Comparison of ENCODE assay signal across 1 cellular context in the genomic region with DNA sequence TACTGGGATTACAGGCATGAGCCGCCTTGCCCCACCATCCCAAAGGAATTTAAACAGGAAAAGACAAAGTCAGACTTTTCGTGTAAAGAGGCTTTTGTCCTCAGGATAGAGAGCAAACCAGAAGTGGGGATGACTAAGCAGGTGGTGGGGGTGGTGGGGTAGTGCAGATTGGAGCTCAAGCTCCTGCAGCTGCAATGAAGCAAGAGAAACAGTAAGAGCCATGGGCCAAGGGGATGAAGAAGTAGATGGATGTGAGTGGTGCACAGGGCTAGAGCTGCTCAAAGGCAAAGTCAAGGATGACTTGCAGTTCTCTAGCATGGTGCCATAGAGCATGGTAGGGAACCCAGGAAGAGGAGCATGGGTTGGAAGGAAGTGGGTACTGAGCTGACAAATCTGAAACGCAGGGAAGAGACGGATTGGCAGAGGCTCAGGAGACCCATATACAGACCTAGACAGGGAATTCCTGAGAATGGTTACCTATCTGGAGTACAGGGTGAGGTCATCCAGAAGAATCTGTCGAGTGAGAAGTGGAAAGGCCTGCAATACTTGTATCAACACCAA.
TF ChIP-seq lines count a peak whose summit lies in the region.

No MANE protein-coding gene starts in this region.

TF ChIP-seq in K562, 482 proteins besides CTCF, POLR2A, EP300 and RAD21 (continues in another document):
- TF ChIP-seq CBFA2T3 (IDR thresholded peaks at IDR 0.05), result peak; percentile 28; the same call in 1 of the 2 replicates
- TF ChIP-seq MAFK (IDR thresholded peaks at IDR 0.05; ENCODE audit: low read length), result peak; percentile 48; the same call in 1 of the 2 replicates
- TF ChIP-seq DMBX1 (CRISPR knock-in tag; IDR thresholded peaks at IDR 0.05; ENCODE audit: borderline replicate concordance), result no peak
- TF ChIP-seq TEAD2 (tag; IDR thresholded peaks at IDR 0.05), result no peak
- no peak for TF ChIP-seq NUFIP1 (IDR thresholded peaks at IDR 0.05; ENCODE audit: partially characterized antibody)
- TF ChIP-seq ZNF146 (CRISPR knock-in tag; IDR thresholded peaks at IDR 0.05; ENCODE audit: unreplicated experiment), result no peak
- TF ChIP-seq PTBP1 (IDR thresholded peaks at IDR 0.05; ENCODE audit: low read depth, low read length), result no peak
- TF ChIP-seq KDM1A (IDR thresholded peaks at IDR 0.05), result no peak
- TF ChIP-seq, protein P1, sequence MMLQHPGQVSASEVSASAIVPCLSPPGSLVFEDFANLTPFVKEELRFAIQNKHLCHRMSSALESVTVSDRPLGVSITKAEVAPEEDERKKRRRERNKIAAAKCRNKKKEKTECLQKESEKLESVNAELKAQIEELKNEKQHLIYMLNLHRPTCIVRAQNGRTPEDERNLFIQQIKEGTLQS (IDR thresholded peaks at IDR 0.05), result peak; percentile 47
- TF ChIP-seq, protein P1 (CRISPR knock-in tag; conservative IDR thresholded peaks at IDR 0.05), result no peak
- peak; percentile 43; the same call in 1 of the 2 replicates for TF ChIP-seq ARID1B (IDR thresholded peaks at IDR 0.05)
- no peak for TF ChIP-seq PURB (CRISPR knock-in tag; IDR thresholded peaks at IDR 0.05; ENCODE audit: low read depth)
- no peak for TF ChIP-seq NR2C2 (CRISPR knock-in tag; IDR thresholded peaks at IDR 0.05)
- no peak for TF ChIP-seq NR2C2 (tag; IDR thresholded peaks at IDR 0.05)
- TF ChIP-seq ILK (tag; IDR thresholded peaks at IDR 0.05; ENCODE audit: borderline replicate concordance, low read depth), result no peak
- no peak for TF ChIP-seq TCF7L2 (IDR thresholded peaks at IDR 0.05; ENCODE audit: low read depth, low read length)
- TF ChIP-seq ZNF354B (CRISPR knock-in tag; IDR thresholded peaks at IDR 0.05), result no peak
- no peak for TF ChIP-seq GABPA (tag; conservative IDR thresholded peaks at IDR 0.05; ENCODE audit: low read depth)
- no peak for TF ChIP-seq NR2F6 (CRISPR knock-in tag; IDR thresholded peaks at IDR 0.05)
- no peak for TF ChIP-seq TAL1 (IDR thresholded peaks at IDR 0.05)
- TF ChIP-seq NFATC3 (IDR thresholded peaks at IDR 0.05), result no peak
- TF ChIP-seq, protein P2, sequence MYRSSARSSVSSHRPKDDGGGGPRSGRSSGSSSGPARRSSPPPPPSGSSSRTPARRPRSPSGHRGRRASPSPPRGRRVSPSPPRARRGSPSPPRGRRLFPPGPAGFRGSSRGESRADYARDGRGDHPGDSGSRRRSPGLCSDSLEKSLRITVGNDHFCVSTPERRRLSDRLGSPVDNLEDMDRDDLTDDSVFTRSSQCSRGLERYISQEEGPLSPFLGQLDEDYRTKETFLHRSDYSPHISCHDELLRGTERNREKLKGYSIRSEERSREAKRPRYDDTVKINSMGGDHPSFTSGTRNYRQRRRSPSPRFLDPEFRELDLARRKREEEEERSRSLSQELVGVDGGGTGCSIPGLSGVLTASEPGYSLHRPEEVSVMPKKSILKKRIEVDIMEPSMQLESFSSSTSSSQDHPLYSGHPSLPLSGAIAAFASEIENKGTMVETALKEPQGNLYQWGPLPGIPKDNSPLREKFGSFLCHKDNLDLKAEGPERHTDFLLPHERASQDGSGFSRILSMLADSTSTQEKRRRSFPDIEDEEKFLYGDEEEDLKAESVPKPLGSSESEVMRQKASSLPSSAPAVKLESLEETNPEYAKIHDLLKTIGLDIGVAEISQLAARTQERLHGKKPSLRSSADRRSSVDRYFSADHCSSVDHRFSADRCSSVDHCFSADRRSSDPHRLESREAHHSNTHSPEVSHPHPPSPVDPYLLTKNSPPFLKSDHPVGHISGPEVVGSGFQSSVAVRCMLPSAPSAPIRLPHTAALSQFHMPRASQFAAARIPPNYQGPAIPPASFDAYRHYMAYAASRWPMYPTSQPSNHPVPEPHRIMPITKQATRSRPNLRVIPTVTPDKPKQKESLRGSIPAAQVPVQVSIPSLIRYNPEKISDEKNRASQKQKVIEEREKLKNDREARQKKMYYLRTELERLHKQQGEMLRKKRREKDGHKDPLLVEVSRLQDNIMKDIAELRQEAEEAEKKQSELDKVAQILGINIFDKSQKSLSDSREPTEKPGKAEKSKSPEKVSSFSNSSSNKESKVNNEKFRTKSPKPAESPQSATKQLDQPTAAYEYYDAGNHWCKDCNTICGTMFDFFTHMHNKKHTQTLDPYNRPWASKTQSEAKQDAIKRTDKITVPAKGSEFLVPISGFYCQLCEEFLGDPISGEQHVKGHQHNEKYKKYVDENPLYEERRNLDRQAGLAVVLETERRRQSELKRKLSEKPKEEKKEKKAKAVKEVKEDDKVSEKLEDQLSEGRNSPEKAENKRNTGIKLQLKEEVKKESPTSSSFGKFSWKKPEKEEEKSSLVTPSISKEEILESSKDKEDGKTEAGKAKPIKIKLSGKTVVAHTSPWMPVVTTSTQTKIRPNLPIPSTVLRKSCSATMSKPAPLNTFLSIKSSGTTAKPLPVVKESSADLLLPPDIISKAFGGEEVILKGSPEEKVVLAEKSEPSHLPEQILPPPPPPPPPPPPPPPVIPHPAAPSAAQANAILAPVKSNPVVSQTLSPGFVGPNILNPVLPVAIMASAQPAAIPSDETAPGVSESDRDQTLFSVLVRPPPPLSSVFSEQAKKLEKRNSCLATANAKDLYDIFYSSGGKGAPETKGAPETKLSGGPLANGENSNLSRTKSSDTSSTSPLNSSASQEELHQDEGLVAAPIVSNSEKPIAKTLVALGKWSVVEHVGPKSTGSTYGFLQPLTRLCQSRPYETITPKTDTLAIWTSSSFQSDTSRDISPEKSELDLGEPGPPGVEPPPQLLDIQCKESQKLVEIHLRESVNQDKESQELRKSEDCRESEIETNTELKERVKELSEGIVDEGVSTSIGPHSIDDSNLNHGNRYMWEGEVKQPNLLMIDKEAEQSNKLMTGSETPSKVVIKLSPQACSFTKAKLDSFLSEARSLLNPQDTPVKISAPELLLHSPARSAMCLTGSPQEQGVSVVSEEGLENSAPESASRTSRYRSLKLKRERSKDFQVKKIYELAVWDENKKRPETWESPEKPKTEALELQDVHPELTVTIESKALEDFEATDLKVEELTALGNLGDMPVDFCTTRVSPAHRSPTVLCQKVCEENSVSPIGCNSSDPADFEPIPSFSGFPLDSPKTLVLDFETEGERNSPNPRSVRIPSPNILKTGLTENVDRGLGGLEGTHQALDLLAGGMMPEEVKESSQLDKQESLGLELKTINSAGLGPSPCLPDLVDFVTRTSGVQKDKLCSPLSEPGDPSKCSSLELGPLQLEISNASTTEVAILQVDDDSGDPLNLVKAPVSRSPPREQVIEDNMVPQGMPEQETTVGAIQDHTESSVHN (IDR thresholded peaks at IDR 0.05; ENCODE audit: borderline replicate concordance in 1 of 2, low read depth in 1 of 2), result no peak
- TF ChIP-seq, protein P3, sequence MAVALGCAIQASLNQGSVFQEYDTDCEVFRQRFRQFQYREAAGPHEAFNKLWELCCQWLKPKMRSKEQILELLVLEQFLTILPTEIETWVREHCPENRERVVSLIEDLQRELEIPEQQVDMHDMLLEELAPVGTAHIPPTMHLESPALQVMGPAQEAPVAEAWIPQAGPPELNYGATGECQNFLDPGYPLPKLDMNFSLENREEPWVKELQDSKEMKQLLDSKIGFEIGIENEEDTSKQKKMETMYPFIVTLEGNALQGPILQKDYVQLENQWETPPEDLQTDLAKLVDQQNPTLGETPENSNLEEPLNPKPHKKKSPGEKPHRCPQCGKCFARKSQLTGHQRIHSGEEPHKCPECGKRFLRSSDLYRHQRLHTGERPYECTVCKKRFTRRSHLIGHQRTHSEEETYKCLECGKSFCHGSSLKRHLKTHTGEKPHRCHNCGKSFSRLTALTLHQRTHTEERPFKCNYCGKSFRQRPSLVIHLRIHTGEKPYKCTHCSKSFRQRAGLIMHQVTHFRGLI (CRISPR knock-in tag; IDR thresholded peaks at IDR 0.05), result no peak
- peak; percentile 42; the same call in 1 of the 2 replicates for TF ChIP-seq DPF2 (IDR thresholded peaks at IDR 0.05)
- no peak for TF ChIP-seq SP1 (CRISPR knock-in tag; IDR thresholded peaks at IDR 0.05)
- TF ChIP-seq, protein P4, sequence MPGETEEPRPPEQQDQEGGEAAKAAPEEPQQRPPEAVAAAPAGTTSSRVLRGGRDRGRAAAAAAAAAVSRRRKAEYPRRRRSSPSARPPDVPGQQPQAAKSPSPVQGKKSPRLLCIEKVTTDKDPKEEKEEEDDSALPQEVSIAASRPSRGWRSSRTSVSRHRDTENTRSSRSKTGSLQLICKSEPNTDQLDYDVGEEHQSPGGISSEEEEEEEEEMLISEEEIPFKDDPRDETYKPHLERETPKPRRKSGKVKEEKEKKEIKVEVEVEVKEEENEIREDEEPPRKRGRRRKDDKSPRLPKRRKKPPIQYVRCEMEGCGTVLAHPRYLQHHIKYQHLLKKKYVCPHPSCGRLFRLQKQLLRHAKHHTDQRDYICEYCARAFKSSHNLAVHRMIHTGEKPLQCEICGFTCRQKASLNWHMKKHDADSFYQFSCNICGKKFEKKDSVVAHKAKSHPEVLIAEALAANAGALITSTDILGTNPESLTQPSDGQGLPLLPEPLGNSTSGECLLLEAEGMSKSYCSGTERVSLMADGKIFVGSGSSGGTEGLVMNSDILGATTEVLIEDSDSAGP (CRISPR knock-in tag; IDR thresholded peaks at IDR 0.05), result no peak
- TF ChIP-seq ZNF197 (CRISPR knock-in tag; IDR thresholded peaks at IDR 0.05; ENCODE audit: low read depth), result no peak
- TF ChIP-seq, protein P5, sequence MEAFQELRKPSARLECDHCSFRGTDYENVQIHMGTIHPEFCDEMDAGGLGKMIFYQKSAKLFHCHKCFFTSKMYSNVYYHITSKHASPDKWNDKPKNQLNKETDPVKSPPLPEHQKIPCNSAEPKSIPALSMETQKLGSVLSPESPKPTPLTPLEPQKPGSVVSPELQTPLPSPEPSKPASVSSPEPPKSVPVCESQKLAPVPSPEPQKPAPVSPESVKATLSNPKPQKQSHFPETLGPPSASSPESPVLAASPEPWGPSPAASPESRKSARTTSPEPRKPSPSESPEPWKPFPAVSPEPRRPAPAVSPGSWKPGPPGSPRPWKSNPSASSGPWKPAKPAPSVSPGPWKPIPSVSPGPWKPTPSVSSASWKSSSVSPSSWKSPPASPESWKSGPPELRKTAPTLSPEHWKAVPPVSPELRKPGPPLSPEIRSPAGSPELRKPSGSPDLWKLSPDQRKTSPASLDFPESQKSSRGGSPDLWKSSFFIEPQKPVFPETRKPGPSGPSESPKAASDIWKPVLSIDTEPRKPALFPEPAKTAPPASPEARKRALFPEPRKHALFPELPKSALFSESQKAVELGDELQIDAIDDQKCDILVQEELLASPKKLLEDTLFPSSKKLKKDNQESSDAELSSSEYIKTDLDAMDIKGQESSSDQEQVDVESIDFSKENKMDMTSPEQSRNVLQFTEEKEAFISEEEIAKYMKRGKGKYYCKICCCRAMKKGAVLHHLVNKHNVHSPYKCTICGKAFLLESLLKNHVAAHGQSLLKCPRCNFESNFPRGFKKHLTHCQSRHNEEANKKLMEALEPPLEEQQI (IDR thresholded peaks at IDR 0.05), result no peak
- TF ChIP-seq FIP1L1 (IDR thresholded peaks at IDR 0.05; ENCODE audit: low read depth, low read length, poor library complexity, severe bottlenecking), result no peak
- TF ChIP-seq, protein P6, sequence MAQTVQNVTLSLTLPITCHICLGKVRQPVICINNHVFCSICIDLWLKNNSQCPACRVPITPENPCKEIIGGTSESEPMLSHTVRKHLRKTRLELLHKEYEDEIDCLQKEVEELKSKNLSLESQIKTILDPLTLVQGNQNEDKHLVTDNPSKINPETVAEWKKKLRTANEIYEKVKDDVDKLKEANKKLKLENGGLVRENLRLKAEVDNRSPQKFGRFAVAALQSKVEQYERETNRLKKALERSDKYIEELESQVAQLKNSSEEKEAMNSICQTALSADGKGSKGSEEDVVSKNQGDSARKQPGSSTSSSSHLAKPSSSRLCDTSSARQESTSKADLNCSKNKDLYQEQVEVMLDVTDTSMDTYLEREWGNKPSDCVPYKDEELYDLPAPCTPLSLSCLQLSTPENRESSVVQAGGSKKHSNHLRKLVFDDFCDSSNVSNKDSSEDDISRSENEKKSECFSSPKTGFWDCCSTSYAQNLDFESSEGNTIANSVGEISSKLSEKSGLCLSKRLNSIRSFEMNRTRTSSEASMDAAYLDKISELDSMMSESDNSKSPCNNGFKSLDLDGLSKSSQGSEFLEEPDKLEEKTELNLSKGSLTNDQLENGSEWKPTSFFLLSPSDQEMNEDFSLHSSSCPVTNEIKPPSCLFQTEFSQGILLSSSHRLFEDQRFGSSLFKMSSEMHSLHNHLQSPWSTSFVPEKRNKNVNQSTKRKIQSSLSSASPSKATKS (CRISPR knock-in tag; IDR thresholded peaks at IDR 0.05), result no peak
- TF ChIP-seq, protein P7, sequence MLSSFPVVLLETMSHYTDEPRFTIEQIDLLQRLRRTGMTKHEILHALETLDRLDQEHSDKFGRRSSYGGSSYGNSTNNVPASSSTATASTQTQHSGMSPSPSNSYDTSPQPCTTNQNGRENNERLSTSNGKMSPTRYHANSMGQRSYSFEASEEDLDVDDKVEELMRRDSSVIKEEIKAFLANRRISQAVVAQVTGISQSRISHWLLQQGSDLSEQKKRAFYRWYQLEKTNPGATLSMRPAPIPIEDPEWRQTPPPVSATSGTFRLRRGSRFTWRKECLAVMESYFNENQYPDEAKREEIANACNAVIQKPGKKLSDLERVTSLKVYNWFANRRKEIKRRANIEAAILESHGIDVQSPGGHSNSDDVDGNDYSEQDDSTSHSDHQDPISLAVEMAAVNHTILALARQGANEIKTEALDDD (IDR thresholded peaks at IDR 0.05), result no peak
- no peak for TF ChIP-seq ZNF408 (CRISPR knock-in tag; IDR thresholded peaks at IDR 0.05; ENCODE audit: low read depth)
- TF ChIP-seq, protein P8, sequence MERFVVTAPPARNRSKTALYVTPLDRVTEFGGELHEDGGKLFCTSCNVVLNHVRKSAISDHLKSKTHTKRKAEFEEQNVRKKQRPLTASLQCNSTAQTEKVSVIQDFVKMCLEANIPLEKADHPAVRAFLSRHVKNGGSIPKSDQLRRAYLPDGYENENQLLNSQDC (CRISPR knock-in tag; IDR thresholded peaks at IDR 0.05), result no peak
- TF ChIP-seq CBX8 (IDR thresholded peaks at IDR 0.05; ENCODE audit: borderline replicate concordance, extremely low read depth, low read depth, low read length, poor library complexity, severe bottlenecking), result no peak
- no peak for TF ChIP-seq ELF1 (tag; IDR thresholded peaks at IDR 0.05)
- TF ChIP-seq HDAC1 (IDR thresholded peaks at IDR 0.05), result peak in 1 of 2 experiments; percentile 47; a peak in 1 of 4 replicates
- TF ChIP-seq MEF2D (tag; conservative IDR thresholded peaks at IDR 0.05; ENCODE audit: low read depth), result no peak
- TF ChIP-seq, protein P9, sequence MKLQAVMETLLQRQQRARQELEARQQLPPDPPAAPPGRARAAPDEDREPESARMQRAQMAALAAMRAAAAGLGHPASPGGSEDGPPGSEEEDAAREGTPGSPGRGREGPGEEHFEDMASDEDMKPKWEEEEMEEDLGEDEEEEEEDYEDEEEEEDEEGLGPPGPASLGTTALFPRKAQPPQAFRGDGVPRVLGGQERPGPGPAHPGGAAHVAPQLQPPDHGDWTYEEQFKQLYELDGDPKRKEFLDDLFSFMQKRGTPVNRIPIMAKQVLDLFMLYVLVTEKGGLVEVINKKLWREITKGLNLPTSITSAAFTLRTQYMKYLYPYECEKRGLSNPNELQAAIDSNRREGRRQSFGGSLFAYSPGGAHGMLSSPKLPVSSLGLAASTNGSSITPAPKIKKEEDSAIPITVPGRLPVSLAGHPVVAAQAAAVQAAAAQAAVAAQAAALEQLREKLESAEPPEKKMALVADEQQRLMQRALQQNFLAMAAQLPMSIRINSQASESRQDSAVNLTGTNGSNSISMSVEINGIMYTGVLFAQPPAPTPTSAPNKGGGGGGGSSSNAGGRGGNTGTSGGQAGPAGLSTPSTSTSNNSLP (IDR thresholded peaks at IDR 0.05; ENCODE audit: borderline replicate concordance, low read depth, low read length), result no peak
